Comparison of ENCODE assay signal across 8 cellular contexts in the genomic region with DNA sequence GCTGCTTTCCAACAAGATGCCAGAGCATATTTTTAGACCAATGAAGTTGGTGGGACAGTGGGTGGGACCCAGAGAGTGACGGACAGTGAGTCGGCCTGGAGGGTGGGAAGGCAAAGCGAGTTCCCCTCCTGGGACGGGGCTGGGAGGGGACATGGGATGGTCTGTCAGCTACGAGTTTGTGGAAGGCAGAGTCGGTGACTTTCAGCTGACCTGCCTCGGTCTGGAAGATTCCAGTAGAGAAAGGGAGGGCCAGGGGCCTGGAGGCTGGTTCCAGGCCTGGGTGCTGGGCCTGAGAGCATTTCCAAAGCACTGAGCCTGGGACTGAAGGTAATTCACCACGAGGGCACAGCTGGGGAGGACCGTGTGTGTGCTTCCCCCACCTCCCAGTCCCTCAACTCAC. TPM values are rescaled to one million over a fixed set of nuclear protein-coding genes. Genes with fewer than 3 reads are reported as not detected.
DNase-seq lines count a peak whose midpoint lies in the region; ATAC-seq, FAIRE-seq and TF ChIP-seq lines count a peak whose summit lies in the region.
"Not testable (repeated sequence)": the region's sequence is repeated elsewhere in the genome, so short reads cannot be mapped to it uniquely, and the experiment has no call there.

No MANE protein-coding gene starts in this region.

- H3K9ac ChIP-seq in BLaER1; mammary epithelial cell (ENCODE audit: insufficient read depth, low read length); fibroblast of lung (ENCODE audit: insufficient read depth, low read length); liver (ENCODE audit: low read depth in 1 of 2, low read length in 2 of 2): not testable (repeated sequence)
- peak overlapping the region in 2 of 3 donors; percentile 38 to 50 for H3K9ac ChIP-seq in skeletal muscle tissue (ENCODE audit: low read depth in 1 of 3, low read length in 3 of 3)

- not testable (repeated sequence) for H3K36me3 ChIP-seq in BLaER1; mammary epithelial cell (ENCODE audit: insufficient read depth, low read length); fibroblast of lung (ENCODE audit: control insufficient read depth, insufficient read depth, low read length); liver (ENCODE audit: control insufficient read depth in 4 of 4, insufficient read depth in 3 of 4, low read depth in 1 of 4, low read length in 3 of 4); pancreas; skeletal muscle tissue (ENCODE audit: control insufficient read depth in 3 of 3, insufficient read depth in 3 of 3, low read length in 3 of 3); tibial artery

- H3K27me3 ChIP-seq in BLaER1; mammary epithelial cell (ENCODE audit: insufficient read depth, low read length); fibroblast of lung (ENCODE audit: control insufficient read depth, insufficient read depth, low read length); liver (ENCODE audit: control insufficient read depth in 4 of 4, insufficient read depth in 4 of 4, low read length in 3 of 4); pancreas; skeletal muscle tissue (ENCODE audit: control insufficient read depth in 3 of 3, insufficient read depth in 3 of 3, low read length in 3 of 3); tibial artery: not testable (repeated sequence)

- H3K27ac ChIP-seq in BLaER1 (0 out of 2 replicates have a peak overlapping the region, but pooled peaks have one; percentile 51), liver (ENCODE audit: low read depth in 1 of 2, low read length in 2 of 2) (peak overlapping the region; percentile 37 to 58), pancreas (peak overlapping the region in 3 of 4 donors; percentile 31 to 75 (median 48)), skeletal muscle tissue (ENCODE audit: low read depth, low read length) (peak overlapping the region; percentile 86), tibial artery (peak overlapping the region; percentile 76 to 88)
- not testable (repeated sequence) for H3K27ac ChIP-seq in mammary epithelial cell (ENCODE audit: insufficient read depth, low read depth, low read length); fibroblast of lung (ENCODE audit: insufficient read depth, low read length)

- H2AFZ ChIP-seq in mammary epithelial cell (ENCODE audit: low read depth, low read length), result peak overlapping the region; percentile 11
- H2AFZ ChIP-seq in fibroblast of lung (ENCODE audit: low read length), result peak overlapping the region; percentile 49

- not testable (repeated sequence) for H3K79me2 ChIP-seq in mammary epithelial cell (ENCODE audit: insufficient read depth, low read length); fibroblast of lung (ENCODE audit: control insufficient read depth, insufficient read depth, low read length)

- not testable (repeated sequence) for H3K4me2 ChIP-seq in BLaER1; mammary epithelial cell (ENCODE audit: insufficient read depth, low read depth, low read length); fibroblast of lung (ENCODE audit: extremely low read depth, insufficient read depth, low read length)

- CTCF ChIA-PET in mammary epithelial cell (lab: Charles Lee; ENCODE audit: low non-redundant PET), result not testable (repeated sequence)

- intact Hi-C loops in mammary epithelial cell (cut with micrococcal nuclease); left ventricle myocardium superior (cut with micrococcal nuclease); pancreas (cut with DNase I); tibial artery (cut with DNase I; ENCODE audit: low total_unique reads): not testable (repeated sequence)

- ATAC-seq in left ventricle myocardium superior, result peak; percentile 74
- ATAC-seq in pancreas, result peak; percentile 46 to 68 (median 52)

- 0% methylated on average over 1 of the region's 9 CpGs for WGBS in mammary epithelial cell (ENCODE audit: low coverage, missing lambda C conversion rate)
- 86% methylated on average over 9 of the region's 9 CpGs for WGBS in liver
- 54 to 62% methylated on average over 9 of the region's 9 CpGs for WGBS in pancreas, 2 donors

- FAIRE-seq in pancreas (lab: Jason Lieb, UNC), result not testable (repeated sequence)

- H3K4me1 ChIP-seq in BLaER1, result peaks cover 31% of the 10 kb centered on the region
- not testable (repeated sequence) for H3K4me1 ChIP-seq in mammary epithelial cell (ENCODE audit: insufficient read depth, low read length); fibroblast of lung (ENCODE audit: control insufficient read depth, extremely low read depth, insufficient read depth, low read length); pancreas
- H3K4me1 ChIP-seq in liver (ENCODE audit: control insufficient read depth in 4 of 4, insufficient read depth in 4 of 4, low read length in 3 of 4), result peaks cover 14 to 48% (median 40%) of the 10 kb centered on the region in 4 donors
- peaks cover 5 to 14% (median 13%) of the 10 kb centered on the region in 3 donors for H3K4me1 ChIP-seq in skeletal muscle tissue (ENCODE audit: control insufficient read depth in 3 of 3, insufficient read depth in 3 of 3, low read length in 3 of 3)
- H3K4me1 ChIP-seq in tibial artery, result peaks cover 0 to 22% (median 14%) of the 10 kb centered on the region in 4 donors

- H4K20me1 ChIP-seq in BLaER1; mammary epithelial cell (ENCODE audit: insufficient read depth, low read length); fibroblast of lung (ENCODE audit: control insufficient read depth, extremely low read depth, insufficient read depth, low read length): not testable (repeated sequence)

- TF ChIP-seq CTCF in mammary epithelial cell (conservative IDR thresholded peaks at IDR 0.05 in 1 of 2, IDR thresholded peaks at IDR 0.05 in 1 of 2; ENCODE audit: extremely low read depth in 1 of 2, insufficient read depth in 1 of 2, low read depth in 1 of 2, low read length in 2 of 2); fibroblast of lung (conservative IDR thresholded peaks at IDR 0.05 in 1 of 2, IDR thresholded peaks at IDR 0.05 in 1 of 2; ENCODE audit: low read depth in 1 of 2, low read length in 2 of 2); liver (IDR thresholded peaks at IDR 0.05; ENCODE audit: low read depth, low read length, missing input control); pancreas (IDR thresholded peaks at IDR 0.05); tibial artery (IDR thresholded peaks at IDR 0.05): not testable (repeated sequence)

- dilution Hi-C loops in mammary epithelial cell (cut with HindIII; ENCODE audit: low sequenced_read_pairs), result loop anchor here (5.0 to 25.0 kb wide), 2 partner anchors 43 to 302 kb away; no protein-coding TSS in a partner anchor

- TF ChIP-seq RAD21 in liver (IDR thresholded peaks at IDR 0.05), result not testable (repeated sequence)

- in situ Hi-C loops in mammary epithelial cell (cut with MboI; ENCODE audit: low sequenced_read_pairs in 2 of 2), result not testable (repeated sequence)

- not testable (repeated sequence) for BruUV-seq in mammary epithelial cell (replicated peaks; lab: Mats Ljungman, UMichigan)

- not testable (repeated sequence) for H3K9me3 ChIP-seq in BLaER1; mammary epithelial cell (replicated peaks; ENCODE audit: insufficient read depth, low read length); fibroblast of lung (ENCODE audit: control insufficient read depth, insufficient read depth, low read depth, low read length); liver (ENCODE audit: control insufficient read depth in 4 of 4, low read length in 3 of 4); pancreas; skeletal muscle tissue (ENCODE audit: control insufficient read depth in 3 of 3, low read length in 3 of 3); tibial artery

- DNase-seq in mammary epithelial cell; fibroblast of lung (ENCODE audit: low read depth in 2 of 2); left ventricle myocardium superior: not testable (repeated sequence)
- peak in 3 of 6 donors; percentile 22 to 39 (median 31) for DNase-seq in pancreas
- peak; percentile 41 to 90 for DNase-seq in tibial artery

- not testable (repeated sequence) for H3K4me3 ChIP-seq in BLaER1; mammary epithelial cell (replicated peaks in 1 of 3; ENCODE audit: insufficient read depth in 1 of 3, low read depth in 2 of 3, low read length in 3 of 3); fibroblast of lung (replicated peaks in 1 of 4; ENCODE audit: control extremely low read depth in 1 of 4, insufficient read depth in 1 of 4, low read depth in 3 of 4, low read length in 4 of 4); liver (ENCODE audit: low read depth in 1 of 3, low read length in 3 of 3); pancreas; skeletal muscle tissue (ENCODE audit: low read length in 3 of 3); tibial artery

RNA-seq across cellular contexts. Expression of a gene that starts 10.9 kb away (rescaled TPM):
- total RNA-seq in mammary epithelial cell (10 to 100 TPM; 10.3 to 15.5 TPM), fibroblast of lung (14.6 and 17.5 TPM in 2 replicates), left ventricle myocardium superior (78.9 TPM), liver (10 to 100 TPM; 47.5 to 78.8 TPM), pancreas (10 to 100 TPM; 13.8 to 24.5 (median 16.2) TPM), skeletal muscle tissue (18.8 TPM)
- polyA plus RNA-seq in mammary epithelial cell (7.4 TPM), fibroblast of lung (7.9 and 10.2 TPM in 2 replicates), liver (10 to 100 TPM; 31.2 to 35.1 TPM), pancreas (1 to 10 TPM; 4.1 to 6.1 TPM)
- polyA minus RNA-seq in mammary epithelial cell (46.3 TPM), fibroblast of lung (ENCODE audit: low replicate concordance) (17.7 and 19.3 TPM in 2 replicates)
- 5.4 and 7.3 TPM in 2 replicates for polyA plus RNA-seq in fibroblast of lung (2012)
